Comparison of ENCODE assay signal across 16 cellular contexts in the genomic region with DNA sequence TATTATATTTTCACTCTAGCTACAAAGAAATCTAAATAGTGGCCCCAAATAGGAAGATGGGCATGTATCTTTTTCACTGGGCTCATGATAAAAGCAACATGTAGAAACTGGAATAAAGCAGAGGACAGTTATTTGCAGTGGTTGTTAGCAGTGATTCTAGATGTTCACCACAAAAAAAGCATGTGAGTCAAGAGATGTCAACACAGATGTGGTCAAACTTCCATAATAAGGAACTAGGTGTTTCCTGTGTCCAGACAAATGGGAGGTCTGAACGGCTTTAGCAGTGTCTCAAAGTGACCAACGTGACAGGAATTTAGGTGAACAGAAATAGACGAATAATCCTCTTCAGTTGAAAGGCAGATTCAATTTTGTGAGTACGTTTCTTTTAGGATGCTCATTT.
DNase-seq lines count a peak whose midpoint lies in the region; ATAC-seq and TF ChIP-seq lines count a peak whose summit lies in the region.
"Had no signal": no experiment of that assay in that cellular context is flagged by ENCODE, and none has a peak within 500 bp of the region (broad histone marks: within the 10 kb centered on the region; RNA-seq: fewer than 3 reads in every experiment).

No MANE protein-coding gene starts in this region.

- ATAC-seq in activated naive CD8-positive, alpha-beta T cell treated with anti-CD3 and anti-CD28 coated beads, Interleukin-2, amount 50 U/mL, for 24 hours = no peak
- ATAC-seq in natural killer cell = no peak
- no peak for ATAC-seq in HG03097 (IDR thresholded peaks at IDR 0.05; ENCODE audit: low FRiP score, unreplicated experiment)
- ATAC-seq: naive thymus-derived CD4-positive, alpha-beta T cell had no signal

- in situ Hi-C loops in GM13977 (cut with MboI; ENCODE audit: low pct_unique_long_range_greater_than_20kb, low sequenced_read_pairs, unreplicated experiment) = no loop called here

- DNase-seq in CMK (ENCODE audit: low read depth) (peak; percentile 27), HT1080 (ENCODE audit: low read depth) (peak; percentile 83), midbrain (lab: John Stamatoyannopoulos, UW) (peak; percentile 28), natural killer cell (no peak), GM13977 (ENCODE audit: low spot score) (no peak)
- DNase-seq in activated naive CD8-positive, alpha-beta T cell treated with anti-CD3 and anti-CD28 coated beads, Interleukin-2, amount 50 U/mL, for 24 hours = no peak
- DNase-seq: activated B cell treated with CpG ODN at 0.5 μM for 24 hours; activated naive CD4-positive, alpha-beta T cell treated with anti-CD3 and anti-CD28 coated beads, Interleukin-2, amount 10 ng/mL, durations not matched to agents 7 days and 5 days; islet precursor cell; naive thymus-derived CD4-positive, alpha-beta T cell; NCI-H1436; NCI-H774; sigmoid colon; SJCRH30; testis had no signal

- H3K4me1 Mint-ChIP-seq in activated naive CD8-positive, alpha-beta T cell treated with anti-CD3 and anti-CD28 coated beads, Interleukin-2, amount 50 U/mL, for 24 hours = peaks cover 68% of the 10 kb centered on the region
- H3K4me1 Mint-ChIP-seq in natural killer cell = no peaks in the 10 kb centered on the region
- H3K4me1 Mint-ChIP-seq: activated B cell treated with CpG ODN at 0.5 μM for 24 hours had no signal

- peaks cover 22% of the 10 kb centered on the region for H3K36me3 Mint-ChIP-seq in activated naive CD8-positive, alpha-beta T cell treated with anti-CD3 and anti-CD28 coated beads, Interleukin-2, amount 50 U/mL, for 24 hours (ENCODE audit: low read depth)
- H3K36me3 Mint-ChIP-seq in natural killer cell = no peaks in the 10 kb centered on the region

- peak overlapping the region; percentile 46 for H3K4me3 Mint-ChIP-seq in activated naive CD8-positive, alpha-beta T cell treated with anti-CD3 and anti-CD28 coated beads, Interleukin-2, amount 50 U/mL, for 24 hours
- no peak overlapping the region for H3K4me3 Mint-ChIP-seq in natural killer cell
- H3K4me3 Mint-ChIP-seq: activated B cell treated with CpG ODN at 0.5 μM for 24 hours; activated naive CD4-positive, alpha-beta T cell treated with anti-CD3 and anti-CD28 coated beads, Interleukin-2, amount 10 ng/mL, durations not matched to agents 7 days and 5 days had no signal

- intact Hi-C loops in natural killer cell (cut with micrococcal nuclease) = no loop called here

- H3K27ac Mint-ChIP-seq in activated naive CD8-positive, alpha-beta T cell treated with anti-CD3 and anti-CD28 coated beads, Interleukin-2, amount 50 U/mL, for 24 hours = peak overlapping the region; percentile 100
- no peak overlapping the region for H3K27ac Mint-ChIP-seq in natural killer cell
- H3K27ac Mint-ChIP-seq: activated B cell treated with CpG ODN at 0.5 μM for 24 hours had no signal

- no peaks in the 10 kb centered on the region for H3K9me3 Mint-ChIP-seq in activated naive CD8-positive, alpha-beta T cell treated with anti-CD3 and anti-CD28 coated beads, Interleukin-2, amount 50 U/mL, for 24 hours
- H3K9me3 Mint-ChIP-seq in natural killer cell = no peaks in the 10 kb centered on the region
- H3K9me3 Mint-ChIP-seq: activated B cell treated with CpG ODN at 0.5 μM for 24 hours; activated naive CD4-positive, alpha-beta T cell treated with anti-CD3 and anti-CD28 coated beads, Interleukin-2, amount 10 ng/mL, durations not matched to agents 7 days and 5 days; naive thymus-derived CD4-positive, alpha-beta T cell had no signal

- TF ChIP-seq CTCF in natural killer cell (IDR thresholded peaks at IDR 0.05) (no peak), GM13977 (IDR thresholded peaks at IDR 0.05; ENCODE audit: extremely low read depth, insufficient read depth, missing control alignments) (no peak)

- H3K27me3 Mint-ChIP-seq in activated naive CD8-positive, alpha-beta T cell treated with anti-CD3 and anti-CD28 coated beads, Interleukin-2, amount 50 U/mL, for 24 hours = no peaks in the 10 kb centered on the region
- H3K27me3 Mint-ChIP-seq in natural killer cell (ENCODE audit: low read depth in 2 of 2) = no peaks in the 10 kb centered on the region
- H3K27me3 Mint-ChIP-seq: activated B cell treated with CpG ODN at 0.5 μM for 24 hours; activated naive CD4-positive, alpha-beta T cell treated with anti-CD3 and anti-CD28 coated beads, Interleukin-2, amount 10 ng/mL, durations not matched to agents 7 days and 5 days; naive thymus-derived CD4-positive, alpha-beta T cell had no signal

Comparison
In these comparisons a context has a peak if more than half of its experiments do, and no peak if none do; other contexts are left out.
1. DNase-seq: peak in CMK (single experiment), HT1080 (single experiment) and midbrain (single experiment); none in activated naive CD8-positive, alpha-beta T cell treated with anti-CD3 and anti-CD28 coated beads, Interleukin-2, amount 50 U/mL, for 24 hours (single experiment), natural killer cell (single experiment) and GM13977 (single experiment).